In the genomic region with DNA sequence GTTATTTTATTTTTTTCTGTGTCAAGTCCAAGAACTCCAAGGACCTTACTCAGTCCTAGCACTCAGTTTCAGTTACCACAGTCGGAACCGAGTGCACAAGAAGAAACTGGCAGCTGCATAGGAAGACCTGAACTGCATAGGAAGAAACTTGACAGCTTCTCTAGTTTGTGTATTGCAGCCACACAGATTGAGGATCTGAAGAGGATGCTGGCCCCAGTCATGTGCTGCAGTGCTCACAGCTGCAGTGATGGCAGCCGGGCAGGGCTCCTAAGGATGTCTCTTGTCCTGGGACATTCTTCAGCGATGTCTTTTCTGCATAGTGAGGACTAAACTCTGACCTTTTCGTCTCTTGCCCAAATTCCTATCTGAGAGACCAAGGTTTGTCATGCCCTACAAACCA, we compare ENCODE assay signal across 2 cellular contexts.
TF ChIP-seq lines count a peak whose summit lies in the region.

No MANE protein-coding gene starts in this region.

TF ChIP-seq in GM23338, 12 proteins besides CTCF, POLR2A, EP300 and RAD21 (continues in another document):
- TF ChIP-seq POLR2AphosphoS5 (IDR thresholded peaks at IDR 0.05; ENCODE audit: low read depth) (no peak), NANOG (IDR thresholded peaks at IDR 0.05; ENCODE audit: borderline replicate concordance) (no peak), JUNB (IDR thresholded peaks at IDR 0.05; ENCODE audit: unreplicated experiment) (no peak), EZH2phosphoT487 (IDR thresholded peaks at IDR 0.05; ENCODE audit: unreplicated experiment) (no peak), ZNF114 (CRISPR knock-in tag; IDR thresholded peaks at IDR 0.05) (no peak), EZH2 (IDR thresholded peaks at IDR 0.05; ENCODE audit: low read depth, unreplicated experiment) (no peak), ZNF331 (CRISPR knock-in tag; IDR thresholded peaks at IDR 0.05; ENCODE audit: low read depth) (no peak), STAT1 (IDR thresholded peaks at IDR 0.05; ENCODE audit: unreplicated experiment) (no peak)
- TF ChIP-seq, protein P1, sequence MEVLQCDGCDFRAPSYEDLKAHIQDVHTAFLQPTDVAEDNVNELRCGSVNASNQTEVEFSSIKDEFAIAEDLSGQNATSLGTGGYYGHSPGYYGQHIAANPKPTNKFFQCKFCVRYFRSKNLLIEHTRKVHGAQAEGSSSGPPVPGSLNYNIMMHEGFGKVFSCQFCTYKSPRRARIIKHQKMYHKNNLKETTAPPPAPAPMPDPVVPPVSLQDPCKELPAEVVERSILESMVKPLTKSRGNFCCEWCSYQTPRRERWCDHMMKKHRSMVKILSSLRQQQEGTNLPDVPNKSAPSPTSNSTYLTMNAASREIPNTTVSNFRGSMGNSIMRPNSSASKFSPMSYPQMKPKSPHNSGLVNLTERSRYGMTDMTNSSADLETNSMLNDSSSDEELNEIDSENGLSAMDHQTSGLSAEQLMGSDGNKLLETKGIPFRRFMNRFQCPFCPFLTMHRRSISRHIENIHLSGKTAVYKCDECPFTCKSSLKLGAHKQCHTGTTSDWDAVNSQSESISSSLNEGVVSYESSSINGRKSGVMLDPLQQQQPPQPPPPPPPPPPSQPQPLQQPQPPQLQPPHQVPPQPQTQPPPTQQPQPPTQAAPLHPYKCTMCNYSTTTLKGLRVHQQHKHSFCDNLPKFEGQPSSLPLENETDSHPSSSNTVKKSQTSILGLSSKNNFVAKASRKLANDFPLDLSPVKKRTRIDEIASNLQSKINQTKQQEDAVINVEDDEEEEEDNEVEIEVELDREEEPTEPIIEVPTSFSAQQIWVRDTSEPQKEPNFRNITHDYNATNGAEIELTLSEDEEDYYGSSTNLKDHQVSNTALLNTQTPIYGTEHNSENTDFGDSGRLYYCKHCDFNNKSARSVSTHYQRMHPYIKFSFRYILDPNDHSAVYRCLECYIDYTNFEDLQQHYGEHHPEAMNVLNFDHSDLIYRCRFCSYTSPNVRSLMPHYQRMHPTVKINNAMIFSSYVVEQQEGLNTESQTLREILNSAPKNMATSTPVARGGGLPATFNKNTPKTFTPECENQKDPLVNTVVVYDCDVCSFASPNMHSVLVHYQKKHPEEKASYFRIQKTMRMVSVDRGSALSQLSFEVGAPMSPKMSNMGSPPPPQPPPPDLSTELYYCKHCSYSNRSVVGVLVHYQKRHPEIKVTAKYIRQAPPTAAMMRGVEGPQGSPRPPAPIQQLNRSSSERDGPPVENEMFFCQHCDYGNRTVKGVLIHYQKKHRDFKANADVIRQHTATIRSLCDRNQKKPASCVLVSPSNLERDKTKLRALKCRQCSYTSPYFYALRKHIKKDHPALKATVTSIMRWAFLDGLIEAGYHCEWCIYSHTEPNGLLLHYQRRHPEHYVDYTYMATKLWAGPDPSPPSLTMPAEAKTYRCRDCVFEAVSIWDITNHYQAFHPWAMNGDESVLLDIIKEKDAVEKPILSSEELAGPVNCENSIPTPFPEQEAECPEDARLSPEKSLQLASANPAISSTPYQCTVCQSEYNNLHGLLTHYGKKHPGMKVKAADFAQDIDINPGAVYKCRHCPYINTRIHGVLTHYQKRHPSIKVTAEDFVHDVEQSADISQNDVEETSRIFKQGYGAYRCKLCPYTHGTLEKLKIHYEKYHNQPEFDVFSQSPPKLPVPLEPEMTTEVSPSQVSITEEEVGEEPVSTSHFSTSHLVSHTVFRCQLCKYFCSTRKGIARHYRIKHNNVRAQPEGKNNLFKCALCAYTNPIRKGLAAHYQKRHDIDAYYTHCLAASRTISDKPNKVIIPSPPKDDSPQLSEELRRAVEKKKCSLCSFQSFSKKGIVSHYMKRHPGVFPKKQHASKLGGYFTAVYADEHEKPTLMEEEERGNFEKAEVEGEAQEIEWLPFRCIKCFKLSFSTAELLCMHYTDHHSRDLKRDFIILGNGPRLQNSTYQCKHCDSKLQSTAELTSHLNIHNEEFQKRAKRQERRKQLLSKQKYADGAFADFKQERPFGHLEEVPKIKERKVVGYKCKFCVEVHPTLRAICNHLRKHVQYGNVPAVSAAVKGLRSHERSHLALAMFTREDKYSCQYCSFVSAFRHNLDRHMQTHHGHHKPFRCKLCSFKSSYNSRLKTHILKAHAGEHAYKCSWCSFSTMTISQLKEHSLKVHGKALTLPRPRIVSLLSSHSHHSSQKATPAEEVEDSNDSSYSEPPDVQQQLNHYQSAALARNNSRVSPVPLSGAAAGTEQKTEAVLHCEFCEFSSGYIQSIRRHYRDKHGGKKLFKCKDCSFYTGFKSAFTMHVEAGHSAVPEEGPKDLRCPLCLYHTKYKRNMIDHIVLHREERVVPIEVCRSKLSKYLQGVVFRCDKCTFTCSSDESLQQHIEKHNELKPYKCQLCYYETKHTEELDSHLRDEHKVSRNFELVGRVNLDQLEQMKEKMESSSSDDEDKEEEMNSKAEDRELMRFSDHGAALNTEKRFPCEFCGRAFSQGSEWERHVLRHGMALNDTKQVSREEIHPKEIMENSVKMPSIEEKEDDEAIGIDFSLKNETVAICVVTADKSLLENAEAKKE (CRISPR knock-in tag; IDR thresholded peaks at IDR 0.05) = no peak
- TF ChIP-seq, protein P2, sequence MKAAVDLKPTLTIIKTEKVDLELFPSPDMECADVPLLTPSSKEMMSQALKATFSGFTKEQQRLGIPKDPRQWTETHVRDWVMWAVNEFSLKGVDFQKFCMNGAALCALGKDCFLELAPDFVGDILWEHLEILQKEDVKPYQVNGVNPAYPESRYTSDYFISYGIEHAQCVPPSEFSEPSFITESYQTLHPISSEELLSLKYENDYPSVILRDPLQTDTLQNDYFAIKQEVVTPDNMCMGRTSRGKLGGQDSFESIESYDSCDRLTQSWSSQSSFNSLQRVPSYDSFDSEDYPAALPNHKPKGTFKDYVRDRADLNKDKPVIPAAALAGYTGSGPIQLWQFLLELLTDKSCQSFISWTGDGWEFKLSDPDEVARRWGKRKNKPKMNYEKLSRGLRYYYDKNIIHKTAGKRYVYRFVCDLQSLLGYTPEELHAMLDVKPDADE (IDR thresholded peaks at IDR 0.05) = no peak

TF ChIP-seq in H1, 55 proteins besides CTCF, POLR2A, EP300 and RAD21:
- TF ChIP-seq, protein P3, sequence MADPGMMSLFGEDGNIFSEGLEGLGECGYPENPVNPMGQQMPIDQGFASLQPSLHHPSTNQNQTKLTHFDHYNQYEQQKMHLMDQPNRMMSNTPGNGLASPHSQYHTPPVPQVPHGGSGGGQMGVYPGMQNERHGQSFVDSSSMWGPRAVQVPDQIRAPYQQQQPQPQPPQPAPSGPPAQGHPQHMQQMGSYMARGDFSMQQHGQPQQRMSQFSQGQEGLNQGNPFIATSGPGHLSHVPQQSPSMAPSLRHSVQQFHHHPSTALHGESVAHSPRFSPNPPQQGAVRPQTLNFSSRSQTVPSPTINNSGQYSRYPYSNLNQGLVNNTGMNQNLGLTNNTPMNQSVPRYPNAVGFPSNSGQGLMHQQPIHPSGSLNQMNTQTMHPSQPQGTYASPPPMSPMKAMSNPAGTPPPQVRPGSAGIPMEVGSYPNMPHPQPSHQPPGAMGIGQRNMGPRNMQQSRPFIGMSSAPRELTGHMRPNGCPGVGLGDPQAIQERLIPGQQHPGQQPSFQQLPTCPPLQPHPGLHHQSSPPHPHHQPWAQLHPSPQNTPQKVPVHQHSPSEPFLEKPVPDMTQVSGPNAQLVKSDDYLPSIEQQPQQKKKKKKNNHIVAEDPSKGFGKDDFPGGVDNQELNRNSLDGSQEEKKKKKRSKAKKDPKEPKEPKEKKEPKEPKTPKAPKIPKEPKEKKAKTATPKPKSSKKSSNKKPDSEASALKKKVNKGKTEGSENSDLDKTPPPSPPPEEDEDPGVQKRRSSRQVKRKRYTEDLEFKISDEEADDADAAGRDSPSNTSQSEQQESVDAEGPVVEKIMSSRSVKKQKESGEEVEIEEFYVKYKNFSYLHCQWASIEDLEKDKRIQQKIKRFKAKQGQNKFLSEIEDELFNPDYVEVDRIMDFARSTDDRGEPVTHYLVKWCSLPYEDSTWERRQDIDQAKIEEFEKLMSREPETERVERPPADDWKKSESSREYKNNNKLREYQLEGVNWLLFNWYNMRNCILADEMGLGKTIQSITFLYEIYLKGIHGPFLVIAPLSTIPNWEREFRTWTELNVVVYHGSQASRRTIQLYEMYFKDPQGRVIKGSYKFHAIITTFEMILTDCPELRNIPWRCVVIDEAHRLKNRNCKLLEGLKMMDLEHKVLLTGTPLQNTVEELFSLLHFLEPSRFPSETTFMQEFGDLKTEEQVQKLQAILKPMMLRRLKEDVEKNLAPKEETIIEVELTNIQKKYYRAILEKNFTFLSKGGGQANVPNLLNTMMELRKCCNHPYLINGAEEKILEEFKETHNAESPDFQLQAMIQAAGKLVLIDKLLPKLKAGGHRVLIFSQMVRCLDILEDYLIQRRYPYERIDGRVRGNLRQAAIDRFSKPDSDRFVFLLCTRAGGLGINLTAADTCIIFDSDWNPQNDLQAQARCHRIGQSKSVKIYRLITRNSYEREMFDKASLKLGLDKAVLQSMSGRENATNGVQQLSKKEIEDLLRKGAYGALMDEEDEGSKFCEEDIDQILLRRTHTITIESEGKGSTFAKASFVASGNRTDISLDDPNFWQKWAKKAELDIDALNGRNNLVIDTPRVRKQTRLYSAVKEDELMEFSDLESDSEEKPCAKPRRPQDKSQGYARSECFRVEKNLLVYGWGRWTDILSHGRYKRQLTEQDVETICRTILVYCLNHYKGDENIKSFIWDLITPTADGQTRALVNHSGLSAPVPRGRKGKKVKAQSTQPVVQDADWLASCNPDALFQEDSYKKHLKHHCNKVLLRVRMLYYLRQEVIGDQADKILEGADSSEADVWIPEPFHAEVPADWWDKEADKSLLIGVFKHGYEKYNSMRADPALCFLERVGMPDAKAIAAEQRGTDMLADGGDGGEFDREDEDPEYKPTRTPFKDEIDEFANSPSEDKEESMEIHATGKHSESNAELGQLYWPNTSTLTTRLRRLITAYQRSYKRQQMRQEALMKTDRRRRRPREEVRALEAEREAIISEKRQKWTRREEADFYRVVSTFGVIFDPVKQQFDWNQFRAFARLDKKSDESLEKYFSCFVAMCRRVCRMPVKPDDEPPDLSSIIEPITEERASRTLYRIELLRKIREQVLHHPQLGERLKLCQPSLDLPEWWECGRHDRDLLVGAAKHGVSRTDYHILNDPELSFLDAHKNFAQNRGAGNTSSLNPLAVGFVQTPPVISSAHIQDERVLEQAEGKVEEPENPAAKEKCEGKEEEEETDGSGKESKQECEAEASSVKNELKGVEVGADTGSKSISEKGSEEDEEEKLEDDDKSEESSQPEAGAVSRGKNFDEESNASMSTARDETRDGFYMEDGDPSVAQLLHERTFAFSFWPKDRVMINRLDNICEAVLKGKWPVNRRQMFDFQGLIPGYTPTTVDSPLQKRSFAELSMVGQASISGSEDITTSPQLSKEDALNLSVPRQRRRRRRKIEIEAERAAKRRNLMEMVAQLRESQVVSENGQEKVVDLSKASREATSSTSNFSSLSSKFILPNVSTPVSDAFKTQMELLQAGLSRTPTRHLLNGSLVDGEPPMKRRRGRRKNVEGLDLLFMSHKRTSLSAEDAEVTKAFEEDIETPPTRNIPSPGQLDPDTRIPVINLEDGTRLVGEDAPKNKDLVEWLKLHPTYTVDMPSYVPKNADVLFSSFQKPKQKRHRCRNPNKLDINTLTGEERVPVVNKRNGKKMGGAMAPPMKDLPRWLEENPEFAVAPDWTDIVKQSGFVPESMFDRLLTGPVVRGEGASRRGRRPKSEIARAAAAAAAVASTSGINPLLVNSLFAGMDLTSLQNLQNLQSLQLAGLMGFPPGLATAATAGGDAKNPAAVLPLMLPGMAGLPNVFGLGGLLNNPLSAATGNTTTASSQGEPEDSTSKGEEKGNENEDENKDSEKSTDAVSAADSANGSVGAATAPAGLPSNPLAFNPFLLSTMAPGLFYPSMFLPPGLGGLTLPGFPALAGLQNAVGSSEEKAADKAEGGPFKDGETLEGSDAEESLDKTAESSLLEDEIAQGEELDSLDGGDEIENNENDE (IDR thresholded peaks at IDR 0.05; ENCODE audit: insufficient replicate concordance, low read length) = no peak
- TF ChIP-seq CBX5 (IDR thresholded peaks at IDR 0.05; ENCODE audit: low read depth, low read length) = no peak
- no peak for TF ChIP-seq KDM1A (IDR thresholded peaks at IDR 0.05; ENCODE audit: borderline replicate concordance, low read length)
- no peak for TF ChIP-seq NANOG (IDR thresholded peaks at IDR 0.05; ENCODE audit: insufficient read depth, low read depth, low read length, poor library complexity, severe bottlenecking)
- TF ChIP-seq HDAC2 (IDR thresholded peaks at IDR 0.05; ENCODE audit: borderline replicate concordance in 1 of 2, low read depth in 2 of 2, low read length in 2 of 2) = no peak
- no peak for TF ChIP-seq FOSL1 (IDR thresholded peaks at IDR 0.05; ENCODE audit: insufficient read depth, low read depth, low read length)
- no peak for TF ChIP-seq BACH1 (IDR thresholded peaks at IDR 0.05; ENCODE audit: low read length)
- no peak for TF ChIP-seq PHF8 (conservative IDR thresholded peaks at IDR 0.05; ENCODE audit: low read depth, low read length)
- TF ChIP-seq EZH2 (IDR thresholded peaks at IDR 0.05; ENCODE audit: low read depth, low read length, severe bottlenecking) = no peak
- TF ChIP-seq HDAC6 (IDR thresholded peaks at IDR 0.05; ENCODE audit: low read depth, low read length) = no peak
- TF ChIP-seq JUN (IDR thresholded peaks at IDR 0.05; ENCODE audit: low read depth, low read length) = no peak
TF ChIP-seq in H1: peak in this region for 0.
